In genomic region chr11:112024778-112025678, GRCh38 we compare ENCODE assay signal across 1 cellular context.
TF ChIP-seq lines count a peak whose summit lies in the region.

DLAT (plus strand) TSS chr11:112025408; CDS start chr11:112025473, 65 bp downstream.

TF ChIP-seq in K562, 482 proteins besides CTCF, POLR2A, EP300 and RAD21 (continued from another document and continues in another):
- TF ChIP-seq MGA (IDR thresholded peaks at IDR 0.05) (peak; percentile 84), NR3C1 (CRISPR knock-in tag; IDR thresholded peaks at IDR 0.05) (no peak), FOXP4 (CRISPR knock-in tag; IDR thresholded peaks at IDR 0.05; ENCODE audit: borderline replicate concordance) (no peak), ZNF444 (CRISPR knock-in tag; IDR thresholded peaks at IDR 0.05) (0 out of 2 replicates have a peak, but pooled peaks have one; percentile 33), MEF2D (tag; conservative IDR thresholded peaks at IDR 0.05; ENCODE audit: low read depth) (no peak), HINFP (tag; conservative IDR thresholded peaks at IDR 0.05; ENCODE audit: low read depth) (no peak), NCOA1 (IDR thresholded peaks at IDR 0.05; ENCODE audit: low read depth) (peak; percentile 47; the same call in 1 of the 2 replicates), IFI16 (CRISPR knock-in tag; IDR thresholded peaks at IDR 0.05) (no peak), SRSF3 (IDR thresholded peaks at IDR 0.05; ENCODE audit: insufficient read depth, low read length) (no peak), ZNF282 (CRISPR knock-in tag; IDR thresholded peaks at IDR 0.05) (no peak), FOXJ2 (tag; IDR thresholded peaks at IDR 0.05) (no peak), CBX5 (IDR thresholded peaks at IDR 0.05; ENCODE audit: borderline replicate concordance, low read depth) (no peak), TEAD2 (tag; IDR thresholded peaks at IDR 0.05) (no peak), FIP1L1 (IDR thresholded peaks at IDR 0.05; ENCODE audit: low read depth, low read length, poor library complexity, severe bottlenecking) (peak; percentile 54), FOS (IDR thresholded peaks at IDR 0.05; ENCODE audit: extremely low read depth, insufficient read length) (no peak), TBL1XR1 (IDR thresholded peaks at IDR 0.05; ENCODE audit: low read length in 2 of 2) (no peak), CHD4 (IDR thresholded peaks at IDR 0.05; ENCODE audit: insufficient read depth, insufficient replicate concordance, low read depth, low read length, poor library complexity, severe bottlenecking) (no peak), SIRT6 (IDR thresholded peaks at IDR 0.05; ENCODE audit: low read depth, low read length) (no peak), JUNB (CRISPR knock-in tag; conservative IDR thresholded peaks at IDR 0.05) (no peak), ZNF584 (CRISPR knock-in tag; IDR thresholded peaks at IDR 0.05; ENCODE audit: low read depth) (0 out of 2 replicates have a peak, but pooled peaks have one; percentile 49), ZNF707 (CRISPR knock-in tag; conservative IDR thresholded peaks at IDR 0.05) (no peak), ZNF146 (CRISPR knock-in tag; IDR thresholded peaks at IDR 0.05; ENCODE audit: unreplicated experiment) (no peak), NONO (IDR thresholded peaks at IDR 0.05; ENCODE audit: low read depth in 2 of 2, low read length in 1 of 2) (0 out of 4 replicates have a peak, but pooled peaks of 1 of the 2 experiments have one; percentile 15), ZNF224 (CRISPR knock-in tag; IDR thresholded peaks at IDR 0.05) (no peak; the same call in 1 of the 2 replicates), ZNF354B (CRISPR knock-in tag; IDR thresholded peaks at IDR 0.05) (no peak), PRPF4 (IDR thresholded peaks at IDR 0.05; ENCODE audit: insufficient read depth, low read depth, low read length, poor library complexity, severe bottlenecking) (no peak), XRCC5 (IDR thresholded peaks at IDR 0.05; ENCODE audit: low read depth, low read length) (peak; percentile 20; the same call in 1 of the 2 replicates), MEF2A (IDR thresholded peaks at IDR 0.05; ENCODE audit: control insufficient read depth, low read depth, low read length) (no peak), ZNF277 (CRISPR knock-in tag; IDR thresholded peaks at IDR 0.05; ENCODE audit: borderline replicate concordance) (no peak), TAF15 (IDR thresholded peaks at IDR 0.05; ENCODE audit: low read depth, low read length) (no peak), PTTG1 (tag; IDR thresholded peaks at IDR 0.05; ENCODE audit: low read depth) (no peak), POLR2AphosphoS2 (IDR thresholded peaks at IDR 0.05; ENCODE audit: low read length) (peak; percentile 53; the same call in 1 of the 2 replicates), CREB1 (IDR thresholded peaks at IDR 0.05) (peak; percentile 72), CREB1 (CRISPR knock-in tag; IDR thresholded peaks at IDR 0.05) (peak; percentile 71), GATA2 (CRISPR knock-in tag; IDR thresholded peaks at IDR 0.05) (no peak)
- TF ChIP-seq, protein P1, sequence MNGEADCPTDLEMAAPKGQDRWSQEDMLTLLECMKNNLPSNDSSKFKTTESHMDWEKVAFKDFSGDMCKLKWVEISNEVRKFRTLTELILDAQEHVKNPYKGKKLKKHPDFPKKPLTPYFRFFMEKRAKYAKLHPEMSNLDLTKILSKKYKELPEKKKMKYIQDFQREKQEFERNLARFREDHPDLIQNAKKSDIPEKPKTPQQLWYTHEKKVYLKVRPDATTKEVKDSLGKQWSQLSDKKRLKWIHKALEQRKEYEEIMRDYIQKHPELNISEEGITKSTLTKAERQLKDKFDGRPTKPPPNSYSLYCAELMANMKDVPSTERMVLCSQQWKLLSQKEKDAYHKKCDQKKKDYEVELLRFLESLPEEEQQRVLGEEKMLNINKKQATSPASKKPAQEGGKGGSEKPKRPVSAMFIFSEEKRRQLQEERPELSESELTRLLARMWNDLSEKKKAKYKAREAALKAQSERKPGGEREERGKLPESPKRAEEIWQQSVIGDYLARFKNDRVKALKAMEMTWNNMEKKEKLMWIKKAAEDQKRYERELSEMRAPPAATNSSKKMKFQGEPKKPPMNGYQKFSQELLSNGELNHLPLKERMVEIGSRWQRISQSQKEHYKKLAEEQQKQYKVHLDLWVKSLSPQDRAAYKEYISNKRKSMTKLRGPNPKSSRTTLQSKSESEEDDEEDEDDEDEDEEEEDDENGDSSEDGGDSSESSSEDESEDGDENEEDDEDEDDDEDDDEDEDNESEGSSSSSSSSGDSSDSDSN (IDR thresholded peaks at IDR 0.05; ENCODE audit: borderline replicate concordance in 1 of 2, low read depth in 2 of 2, low read length in 2 of 2): 0 out of 4 replicates have a peak, but pooled peaks of 1 of the 2 experiments have one; percentile 30
- TF ChIP-seq, protein P2, sequence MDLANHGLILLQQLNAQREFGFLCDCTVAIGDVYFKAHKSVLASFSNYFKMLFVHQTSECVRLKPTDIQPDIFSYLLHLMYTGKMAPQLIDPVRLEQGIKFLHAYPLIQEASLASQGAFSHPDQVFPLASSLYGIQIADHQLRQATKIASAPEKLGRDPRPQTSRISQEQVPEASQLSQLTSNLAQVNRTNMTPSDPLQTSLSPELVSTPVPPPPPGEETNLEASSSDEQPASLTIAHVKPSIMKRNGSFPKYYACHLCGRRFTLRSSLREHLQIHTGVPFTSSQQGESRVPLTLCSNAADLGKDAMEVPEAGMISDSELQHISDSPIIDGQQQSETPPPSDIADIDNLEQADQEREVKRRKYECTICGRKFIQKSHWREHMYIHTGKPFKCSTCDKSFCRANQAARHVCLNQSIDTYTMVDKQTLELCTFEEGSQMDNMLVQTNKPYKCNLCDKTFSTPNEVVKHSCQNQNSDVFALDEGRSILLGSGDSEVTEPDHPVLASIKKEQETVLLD (IDR thresholded peaks at IDR 0.05): 0 out of 2 replicates have a peak, but pooled peaks have one; percentile 39
